ENCODE assay signal across 9 cellular contexts in the genomic region with DNA sequence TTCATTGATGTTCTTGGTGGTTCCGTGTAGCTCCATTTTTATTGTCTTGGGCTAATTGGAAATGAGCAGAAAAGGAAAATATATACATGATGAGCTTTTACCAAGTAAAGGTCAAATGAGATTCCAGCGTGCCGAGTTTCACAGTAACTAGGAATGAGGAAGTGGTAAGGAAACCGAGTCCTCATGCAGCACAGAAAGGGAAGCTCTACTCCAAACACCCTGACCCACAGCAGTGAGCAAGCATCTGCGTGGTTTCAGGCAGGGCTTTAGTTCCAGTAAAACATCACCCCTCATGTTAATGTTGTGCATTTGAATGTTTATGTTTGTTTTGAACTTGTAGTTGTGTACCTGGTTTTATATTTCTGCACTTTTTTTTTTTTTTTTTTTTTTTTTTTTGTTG.
DNase-seq lines count a peak whose midpoint lies in the region; ATAC-seq and TF ChIP-seq lines count a peak whose summit lies in the region.
"Had no signal": no experiment of that assay in that cellular context is flagged by ENCODE, and none has a peak within 500 bp of the region (broad histone marks: within the 10 kb centered on the region; RNA-seq: fewer than 3 reads in every experiment).

No MANE protein-coding gene starts in this region.

- H3K27ac Mint-ChIP-seq in endodermal cell = no peak overlapping the region
- H3K27ac Mint-ChIP-seq: activated naive CD8-positive, alpha-beta T cell treated with anti-CD3 and anti-CD28 coated beads, Interleukin-2, amount 10 ng/mL, durations not matched to agents 7 days and 5 days had no signal

- no peaks in the 10 kb centered on the region; the same call in 1 of the 2 replicates for H3K27me3 ChIP-seq in BJ (ENCODE audit: control insufficient read depth, insufficient read depth, low read length)
- H3K27me3 ChIP-seq in MM.1S (replicated peaks; ENCODE audit: insufficient read depth, low read length) = no peaks in the 10 kb centered on the region
- no peaks in the 10 kb centered on the region for H3K27me3 ChIP-seq in endodermal cell (ENCODE audit: control insufficient read depth, insufficient read depth, low read length, poor library complexity, severe bottlenecking)
- H3K27me3 ChIP-seq in thymus (ENCODE audit: control insufficient read depth, insufficient read depth) = no peaks in the 10 kb centered on the region
- no peaks in the 10 kb centered on the region for H3K27me3 ChIP-seq in A673 (replicated peaks; ENCODE audit: insufficient read depth, low read depth, low read length, poor library complexity)
- no peaks in the 10 kb centered on the region for H3K27me3 ChIP-seq in uterus

- H3K36me3 Mint-ChIP-seq in endodermal cell (ENCODE audit: low read depth) = no peaks in the 10 kb centered on the region

- H3K4me1 ChIP-seq in MM.1S (ENCODE audit: low read length) (peaks cover 5% of the 10 kb centered on the region), endodermal cell (ENCODE audit: control insufficient read depth, insufficient read depth, low read length) (peaks cover 10% of the 10 kb centered on the region), thymus (ENCODE audit: control insufficient read depth, insufficient read depth, low read length) (peaks cover 49% of the 10 kb centered on the region), A673 (ENCODE audit: insufficient read depth, low read length, poor library complexity, severe bottlenecking) (no peaks in the 10 kb centered on the region), uterus (peaks cover 0 to 7% of the 10 kb centered on the region in 2 donors)

- CTCF ChIA-PET in BJ (lab: Yijun Ruan, JAX) (interaction anchor here (0.8 to 1.9 kb wide), 5 partner anchors 9 to 368 kb away, joined by 3 to 5 read pairs (median 5); no protein-coding TSS in a partner anchor), A673 (lab: Charles Lee) (no interaction called here)

- H3K36me3 ChIP-seq in BJ (ENCODE audit: control insufficient read depth, insufficient read depth, low read length) = no peaks in the 10 kb centered on the region
- H3K36me3 ChIP-seq in MM.1S (replicated peaks; ENCODE audit: insufficient read depth, low read length) = no peaks in the 10 kb centered on the region
- no peaks in the 10 kb centered on the region for H3K36me3 ChIP-seq in endodermal cell (ENCODE audit: control insufficient read depth, insufficient read depth, low read length)
- peaks cover 5% of the 10 kb centered on the region for H3K36me3 ChIP-seq in thymus (ENCODE audit: control insufficient read depth, insufficient read depth)
- no peaks in the 10 kb centered on the region for H3K36me3 ChIP-seq in A673 (ENCODE audit: insufficient read depth, low read length, poor library complexity, severe bottlenecking)
- no peaks in the 10 kb centered on the region for H3K36me3 ChIP-seq in uterus

- H3K79me2 ChIP-seq in MM.1S (ENCODE audit: low read length) = peaks cover 4% of the 10 kb centered on the region; the same call in 1 of the 2 replicates

- H3K27ac ChIP-seq in MM.1S (ENCODE audit: low read length) = no peak overlapping the region
- H3K27ac ChIP-seq in endodermal cell (ENCODE audit: low read depth, low read length) = no peak overlapping the region
- H3K27ac ChIP-seq in thymus (ENCODE audit: low read depth) = peak overlapping the region; percentile 46
- H3K27ac ChIP-seq in A673 (ENCODE audit: low read depth, low read length, poor library complexity, severe bottlenecking) = no peak overlapping the region
- no peak overlapping the region for H3K27ac ChIP-seq in uterus

- TF ChIP-seq POLR2A in uterus (IDR thresholded peaks at IDR 0.05) = no peak

- H3K9me3 ChIP-seq in MM.1S (replicated peaks; ENCODE audit: insufficient read depth, low read length) (no peaks in the 10 kb centered on the region), endodermal cell (ENCODE audit: control insufficient read depth, low read length) (no peaks in the 10 kb centered on the region), thymus (ENCODE audit: control insufficient read depth) (no peaks in the 10 kb centered on the region), A673 (ENCODE audit: low read depth, low read length, poor library complexity, severe bottlenecking) (no peaks in the 10 kb centered on the region), uterus (no peaks in the 10 kb centered on the region)

- H3F3A ChIP-seq in MM.1S (ENCODE audit: insufficient read depth, low read length) = no peaks in the 10 kb centered on the region

- no peaks in the 10 kb centered on the region for H3K9me2 ChIP-seq in MM.1S (replicated peaks; ENCODE audit: insufficient read depth, low read length)

- H4K20me1 ChIP-seq in MM.1S (ENCODE audit: insufficient read depth, low read length) = no peaks in the 10 kb centered on the region

- H3K4me2 ChIP-seq in MM.1S (ENCODE audit: low read depth, low read length) = no peak overlapping the region

- H2AFZ ChIP-seq in MM.1S (ENCODE audit: low read length) = no peak overlapping the region

- peak; percentile 59 for ATAC-seq in GM21367 (IDR thresholded peaks at IDR 0.05; ENCODE audit: unreplicated experiment)

- TF ChIP-seq CTCF in BJ (IDR thresholded peaks at IDR 0.05; ENCODE audit: insufficient read depth, low read depth, low read length) (no peak), MM.1S (IDR thresholded peaks at IDR 0.05; ENCODE audit: low read length) (no peak), endodermal cell (conservative IDR thresholded peaks at IDR 0.05) (no peak), A673 (conservative IDR thresholded peaks at IDR 0.05; ENCODE audit: low read depth, low read length) (no peak), uterus (IDR thresholded peaks at IDR 0.05) (no peak)

- H3K27me3 Mint-ChIP-seq in endodermal cell (ENCODE audit: insufficient read depth) = no peaks in the 10 kb centered on the region

- H3K9ac ChIP-seq in MM.1S (ENCODE audit: low read length) (no peak overlapping the region), endodermal cell (ENCODE audit: extremely low read depth, low read length, poor library complexity, severe bottlenecking) (no peak overlapping the region)

- WGBS in endodermal cell (ENCODE audit: insufficient coverage in 1 of 2, insufficient read length in 1 of 2), 2 experiments = 94 to 100% methylated on average over 4 to 5 of the region's 5 CpGs
- WGBS in thymus = 17% methylated on average over 5 of the region's 5 CpGs

- intact Hi-C loops in A673 (cut with micrococcal nuclease; ENCODE audit: unreplicated experiment) (no loop called here), uterus (cut with DNase I; ENCODE audit: low total_unique reads) (no loop called here)

- POLR2A ChIA-PET in BJ (lab: Charles Lee) = interaction anchor here (0.6 to 0.7 kb wide), 2 partner anchors 209 to 612 kb away, joined by 4 read pairs; a partner anchor contains a TSS
- POLR2A ChIA-PET in A673 (lab: Charles Lee; ENCODE audit: low non-redundant PET) = no interaction called here

- H3K4me3 Mint-ChIP-seq in endodermal cell = no peak overlapping the region
- H3K4me3 Mint-ChIP-seq: activated naive CD8-positive, alpha-beta T cell treated with anti-CD3 and anti-CD28 coated beads, Interleukin-2, amount 10 ng/mL, durations not matched to agents 7 days and 5 days had no signal

- BruUV-seq in A673 (replicated peaks; lab: Mats Ljungman, UMichigan) = no TSS peak

- peak; percentile 23 for DNase-seq in BJ (ENCODE audit: low read depth)
- DNase-seq in MM.1S = peak; percentile 35
- DNase-seq in endodermal cell = peak; percentile 10
- no peak for DNase-seq in NCI-H1417 (lab: John Stamatoyannopoulos, UW)
- no peak for DNase-seq in A673 (ENCODE audit: low spot score)
- DNase-seq in uterus = no peak
- DNase-seq: activated naive CD8-positive, alpha-beta T cell treated with anti-CD3 and anti-CD28 coated beads, Interleukin-2, amount 10 ng/mL, durations not matched to agents 7 days and 5 days had no signal

- H3K9me3 Mint-ChIP-seq in endodermal cell = no peaks in the 10 kb centered on the region
- H3K9me3 Mint-ChIP-seq: activated naive CD8-positive, alpha-beta T cell treated with anti-CD3 and anti-CD28 coated beads, Interleukin-2, amount 10 ng/mL, durations not matched to agents 7 days and 5 days had no signal

- H3K4me1 Mint-ChIP-seq in endodermal cell = peaks cover 41% of the 10 kb centered on the region

- H3K4me3 ChIP-seq in BJ (ENCODE audit: low read depth, low read length) (no peak overlapping the region), MM.1S (ENCODE audit: low read length) (no peak overlapping the region), endodermal cell (ENCODE audit: low read length) (no peak overlapping the region), thymus (ENCODE audit: low read length) (peak overlapping the region; percentile 10), A673 (ENCODE audit: low read depth, low read length, poor library complexity, severe bottlenecking) (no peak overlapping the region), uterus (no peak overlapping the region)

Comparison
In these comparisons a context has a peak if more than half of its experiments do, and no peak if none do; other contexts are left out.
1. DNase-seq: peak in BJ (single experiment), MM.1S (single experiment) and endodermal cell (single experiment); none in NCI-H1417 (0 of 3), A673 (single experiment) and uterus (0 of 2).